18 cellular contexts compared by ENCODE assay signal in genomic region chr4:46505131-46505530, GRCh38.
DNase-seq lines count a peak whose midpoint lies in the region; FAIRE-seq and TF ChIP-seq lines count a peak whose summit lies in the region.
"Had no signal": no experiment of that assay in that cellular context is flagged by ENCODE, and none has a peak within 500 bp of the region (broad histone marks: within the 10 kb centered on the region; RNA-seq: fewer than 3 reads in every experiment).

No MANE protein-coding gene starts in this region.

- TF ChIP-seq CTCF in RWPE1 (conservative IDR thresholded peaks at IDR 0.05; ENCODE audit: low read depth) (no peak), mammary epithelial cell (conservative IDR thresholded peaks at IDR 0.05 in 1 of 2, IDR thresholded peaks at IDR 0.05 in 1 of 2; ENCODE audit: extremely low read depth in 1 of 2, insufficient read depth in 1 of 2, low read depth in 1 of 2, low read length in 2 of 2) (no peak)

- no peaks in the 10 kb centered on the region for H3K27me3 ChIP-seq in mammary epithelial cell (ENCODE audit: insufficient read depth, low read length)
- no peaks in the 10 kb centered on the region for H3K27me3 ChIP-seq in mesenchymal stem cell (ENCODE audit: control insufficient read depth in 1 of 2, insufficient read depth in 1 of 2, low read length in 2 of 2)

- POLR2A ChIA-PET in RWPE1 (lab: Yijun Ruan, JAX; ENCODE audit: low non-redundant PET): no interaction called here

- H3K4me3 ChIP-seq in mammary epithelial cell (replicated peaks in 1 of 3; ENCODE audit: insufficient read depth in 1 of 3, low read depth in 2 of 3, low read length in 3 of 3) (no peak overlapping the region), mesenchymal stem cell (ENCODE audit: insufficient read depth in 1 of 2, low read depth in 1 of 2, low read length in 2 of 2) (no peak overlapping the region)
- H3K4me3 ChIP-seq: HAP-1 had no signal

- CTCF ChIA-PET in RWPE1 (lab: Yijun Ruan, JAX) (interaction anchor here (0.6 kb wide), 1 partner anchor 998 kb away, joined by 3 read pairs; no protein-coding TSS in a partner anchor), mammary epithelial cell (lab: Charles Lee; ENCODE audit: low non-redundant PET) (no interaction called here)

- H3K9me3 ChIP-seq in mammary epithelial cell (replicated peaks; ENCODE audit: insufficient read depth, low read length) (no peaks in the 10 kb centered on the region), mesenchymal stem cell (ENCODE audit: control insufficient read depth, low read length) (no peaks in the 10 kb centered on the region)
- H3K9me3 ChIP-seq: HAP-1 had no signal

- dilution Hi-C loops in mammary epithelial cell (cut with HindIII; ENCODE audit: low sequenced_read_pairs): no loop called here

- H3K27ac ChIP-seq in RWPE1 (no peak overlapping the region), mammary epithelial cell (ENCODE audit: insufficient read depth, low read depth, low read length) (no peak overlapping the region), mesenchymal stem cell (ENCODE audit: low read length, poor library complexity, severe bottlenecking) (no peak overlapping the region)

- H2AFZ ChIP-seq in mammary epithelial cell (ENCODE audit: low read depth, low read length) (no peak overlapping the region), mesenchymal stem cell (ENCODE audit: low read depth, low read length) (no peak overlapping the region)

- no peak overlapping the region for H2BK5ac ChIP-seq in mesenchymal stem cell (ENCODE audit: low read depth, low read length, poor library complexity, severe bottlenecking)

- H3K14ac ChIP-seq in mesenchymal stem cell (ENCODE audit: low read length in 2 of 2): no peak overlapping the region

- DNase-seq in RWPE1 (ENCODE audit: low spot score) (peak; percentile 55), mammary epithelial cell (peak; percentile 51), kidney tubule cell (ENCODE audit: low spot score) (peak; percentile 46), mesenchymal stem cell (no peak), GM12892 (ENCODE audit: insufficient read length) (no peak), HK-2 (ENCODE audit: unreplicated experiment) (no peak)
- DNase-seq: C1 segment of cervical spinal cord; Calu3; CD4-positive, alpha-beta memory T cell; COR-L47; DMS53; DMS79 treated with DMSO at 0.1 percent for 48 hours; GF-D8; GOT3; HFFc6 had no signal

- no peaks in the 10 kb centered on the region for H3K79me2 ChIP-seq in mammary epithelial cell (ENCODE audit: insufficient read depth, low read length)

- H3K36me3 ChIP-seq in mammary epithelial cell (ENCODE audit: insufficient read depth, low read length) (no peaks in the 10 kb centered on the region), mesenchymal stem cell (ENCODE audit: control insufficient read depth in 1 of 2, insufficient read depth in 2 of 2, low read depth in 1 of 2, low read length in 2 of 2) (no peaks in the 10 kb centered on the region)
- H3K36me3 ChIP-seq: HAP-1 had no signal

- no peak overlapping the region for H4K91ac ChIP-seq in mesenchymal stem cell (ENCODE audit: low read length)

- no peak overlapping the region for H4K8ac ChIP-seq in mesenchymal stem cell (ENCODE audit: low read length)

- H2BK15ac ChIP-seq in mesenchymal stem cell (ENCODE audit: low read depth, poor library complexity, severe bottlenecking): no peak overlapping the region

- TF ChIP-seq POLR2A in GM12892 (IDR thresholded peaks at IDR 0.05; ENCODE audit: low read depth, low read length): no peak

- no TSS peak for BruUV-seq in mammary epithelial cell (replicated peaks; lab: Mats Ljungman, UMichigan)

- H3K4ac ChIP-seq in mesenchymal stem cell (ENCODE audit: low read depth in 1 of 2, low read length in 2 of 2): no peak overlapping the region

- no peaks in the 10 kb centered on the region for H4K20me1 ChIP-seq in mammary epithelial cell (ENCODE audit: insufficient read depth, low read length)

- no peak overlapping the region for H3K18ac ChIP-seq in mesenchymal stem cell (ENCODE audit: low read depth in 1 of 2, low read length in 2 of 2)

- in situ Hi-C loops in mammary epithelial cell (cut with MboI; ENCODE audit: low sequenced_read_pairs in 2 of 2): no loop called here

- H3K4me1 ChIP-seq in mammary epithelial cell (ENCODE audit: insufficient read depth, low read length) (peaks cover 49% of the 10 kb centered on the region), mesenchymal stem cell (ENCODE audit: control insufficient read depth, insufficient read depth, low read depth, low read length) (no peaks in the 10 kb centered on the region)
- H3K4me1 ChIP-seq: HAP-1 had no signal

- peak overlapping the region; percentile 23 for H3K4me2 ChIP-seq in mammary epithelial cell (ENCODE audit: insufficient read depth, low read depth, low read length)
- no peak overlapping the region for H3K4me2 ChIP-seq in mesenchymal stem cell (ENCODE audit: low read length, poor library complexity, severe bottlenecking)

- no peak overlapping the region for H3K9ac ChIP-seq in mammary epithelial cell (ENCODE audit: insufficient read depth, low read length)
- H3K9ac ChIP-seq in mesenchymal stem cell (ENCODE audit: low read length): no peak overlapping the region

- H3K23ac ChIP-seq in mesenchymal stem cell (ENCODE audit: low read length in 2 of 2): no peak overlapping the region

- H2AK5ac ChIP-seq in mesenchymal stem cell (ENCODE audit: low read length, severe bottlenecking): no peak overlapping the region

- no peaks in the 10 kb centered on the region for H3K79me1 ChIP-seq in mesenchymal stem cell (replicated peaks; ENCODE audit: low read length, poor library complexity, severe bottlenecking)

- H2BK12ac ChIP-seq in mesenchymal stem cell (ENCODE audit: low read length in 2 of 2): no peak overlapping the region

- FAIRE-seq in GM12892 (lab: Jason Lieb, UNC): no peak
- FAIRE-seq: GM12891, H54 had no signal

- no peak overlapping the region for H2BK120ac ChIP-seq in mesenchymal stem cell (ENCODE audit: low read depth, low read length)

- intact Hi-C loops in mammary epithelial cell (cut with micrococcal nuclease): loop anchor here (5.0 to 10.0 kb wide), 3 partner anchors 50 to 113 kb away; partner anchors contain the start of gene GABRA2

Comparison
In these comparisons a context has a peak if more than half of its experiments do, and no peak if none do; other contexts are left out.
1. DNase-seq: peak in RWPE1 (single experiment), mammary epithelial cell (single experiment) and kidney tubule cell (single experiment); none in mesenchymal stem cell (single experiment), GM12892 (single experiment) and HK-2 (single experiment).